8 cellular contexts compared by ENCODE assay signal in the genomic region with DNA sequence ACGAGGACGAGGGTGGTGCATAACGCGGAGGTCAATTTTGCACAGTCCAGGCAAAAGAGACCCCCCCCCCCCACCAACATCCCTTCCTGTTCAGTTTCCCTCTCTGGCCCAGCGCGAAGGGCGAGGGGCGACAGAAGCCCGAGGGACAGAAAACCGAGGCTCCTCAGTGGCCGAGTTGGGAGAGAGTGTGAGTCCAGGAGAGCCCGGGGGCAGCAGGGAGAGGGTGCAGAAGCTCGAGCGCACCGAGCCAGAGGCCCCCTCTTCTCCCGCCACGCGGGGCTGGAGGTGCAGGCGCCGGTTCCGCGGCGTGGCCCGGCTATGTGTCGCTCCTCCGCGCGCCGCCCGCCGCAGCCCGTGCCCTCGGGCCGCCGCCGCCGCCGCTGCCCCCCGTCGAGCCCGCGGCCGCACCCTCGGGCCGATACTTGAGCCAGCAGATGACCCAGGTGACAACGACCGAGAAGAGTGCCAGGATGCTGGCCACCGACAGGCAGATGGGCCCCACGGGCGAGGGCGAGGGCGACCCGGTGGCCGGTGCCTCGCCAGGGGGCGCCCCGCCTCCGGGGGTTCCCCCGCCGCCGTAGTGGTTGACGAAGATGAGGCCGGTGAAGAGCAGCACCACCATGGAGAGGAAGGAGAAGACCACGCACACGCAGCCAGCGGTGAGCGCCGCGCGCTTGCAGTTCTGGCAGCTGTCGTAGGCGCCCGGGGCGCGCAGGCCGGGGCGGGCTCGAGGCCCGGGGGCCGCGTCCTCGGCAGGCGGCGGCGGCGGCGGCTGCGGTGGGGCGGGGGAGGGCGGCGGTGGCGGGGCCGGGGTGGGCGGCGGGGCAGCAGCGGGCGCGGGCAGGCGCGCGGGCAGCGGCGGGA. TPM values are rescaled to one million over a fixed set of nuclear protein-coding genes. Genes with fewer than 3 reads are reported as not detected.
A peak's percentile ranks its signal among the peaks of the same experiment; 100 is the strongest.
DNase-seq lines count a peak whose midpoint lies in the region; ATAC-seq and TF ChIP-seq lines count a peak whose summit lies in the region.

No MANE protein-coding gene starts in this region.

- DNase-seq in DMS153 (lab: John Stamatoyannopoulos, UW) (peak; percentile 11), cardiac fibroblast (ENCODE audit: low read depth in 2 of 2) (peak in 1 of 2 donors; percentile 36), right lobe of liver (peak in 1 of 3 donors; percentile 50), thoracic aorta (ENCODE audit: low spot score) (no peak)
- DNase-seq in stimulated activated naive CD4-positive, alpha-beta T cell treated with Interleukin-2 at 50 U/mL for 16 hours (lab: John Stamatoyannopoulos, UW) = no peak

- TF ChIP-seq CTCF in OCI-LY1 (IDR thresholded peaks at IDR 0.05; ENCODE audit: low read length) (peak; percentile 41), cardiac fibroblast (IDR thresholded peaks at IDR 0.05; ENCODE audit: low read depth, low read length) (peak; percentile 5), right lobe of liver (IDR thresholded peaks at IDR 0.05) (peak in 3 of 4 donors; percentile 7 to 26 (median 10)), thoracic aorta (IDR thresholded peaks at IDR 0.05) (no peak)

- H3K27ac ChIP-seq in OCI-LY1 (ENCODE audit: low read depth, low read length, poor library complexity, severe bottlenecking) = no peak overlapping the region
- no peak overlapping the region for H3K27ac ChIP-seq in right lobe of liver
- H3K27ac ChIP-seq in thoracic aorta = no peak overlapping the region

- no peaks in the 10 kb centered on the region for H3K79me2 ChIP-seq in OCI-LY1 (ENCODE audit: insufficient read depth, low read length)

- H3K36me3 ChIP-seq in OCI-LY1 (ENCODE audit: insufficient read depth, low read length) (no peaks in the 10 kb centered on the region), right lobe of liver (no peaks in the 10 kb centered on the region), thoracic aorta (no peaks in the 10 kb centered on the region)

- H3K9me2 ChIP-seq in OCI-LY1 (ENCODE audit: low read depth, low read length) = no peaks in the 10 kb centered on the region

- H3K27me3 ChIP-seq in OCI-LY1 (ENCODE audit: insufficient read depth, low read length) (no peaks in the 10 kb centered on the region), right lobe of liver (peaks cover 7 to 27% of the 10 kb centered on the region in 2 donors), thoracic aorta (replicated peaks; ENCODE audit: insufficient read depth) (peaks cover 26% of the 10 kb centered on the region)

- ATAC-seq in GM19395 (IDR thresholded peaks at IDR 0.05; ENCODE audit: unreplicated experiment) (peak; percentile 38), HG03378 (IDR thresholded peaks at IDR 0.05; ENCODE audit: unreplicated experiment) (peak; percentile 30), right lobe of liver (peak in 2 of 4 donors; percentile 11 to 40), thoracic aorta (ENCODE audit: insufficient number of reproducible peaks, low FRiP score, low read depth) (no peak)

- H3K4me1 ChIP-seq in OCI-LY1 (ENCODE audit: insufficient read depth, low read length, severe bottlenecking) (peaks cover 10% of the 10 kb centered on the region), right lobe of liver (peaks cover 0 to 20% (median 0%) of the 10 kb centered on the region in 4 donors), thoracic aorta (ENCODE audit: control insufficient read depth in 1 of 2, low read depth in 2 of 2) (peaks cover 9 to 15% of the 10 kb centered on the region in 2 donors)

- WGBS in right lobe of liver (ENCODE audit: insufficient coverage, low coverage, low lambda C conversion rate, missing lambda C conversion rate) = 0% methylated on average over 14 of the region's 103 CpGs

- intact Hi-C loops in right lobe of liver (cut with DNase I) = no loop called here

- H3K4me2 ChIP-seq in OCI-LY1 (ENCODE audit: low read length) = peak overlapping the region; percentile 78

- H4K20me1 ChIP-seq in OCI-LY1 (ENCODE audit: insufficient read depth, low read length) = no peaks in the 10 kb centered on the region

- H3K9ac ChIP-seq in OCI-LY1 (ENCODE audit: low read length) = peak overlapping the region; percentile 16; the same call in 1 of the 2 replicates

- no peak for TF ChIP-seq POLR2A in right lobe of liver (IDR thresholded peaks at IDR 0.05)

- H3K9me3 ChIP-seq in OCI-LY1 (ENCODE audit: low read length) (no peaks in the 10 kb centered on the region), right lobe of liver (no peaks in the 10 kb centered on the region), thoracic aorta (no peaks in the 10 kb centered on the region)

- no peaks in the 10 kb centered on the region; the same call in 1 of the 2 replicates for H3F3A ChIP-seq in OCI-LY1 (ENCODE audit: insufficient read depth, low read length)

- H3K4me3 ChIP-seq in OCI-LY1 (ENCODE audit: low read depth, low read length, poor library complexity, severe bottlenecking) = peak overlapping the region; percentile 59
- peak overlapping the region; percentile 39 to 43 for H3K4me3 ChIP-seq in cardiac fibroblast (replicated peaks in 1 of 2; ENCODE audit: low read depth in 2 of 2, low read length in 2 of 2)
- H3K4me3 ChIP-seq in right lobe of liver = peak overlapping the region in 2 of 3 donors; percentile 41 to 53
- peak overlapping the region; percentile 68 for H3K4me3 ChIP-seq in thoracic aorta

- H2AFZ ChIP-seq in OCI-LY1 (ENCODE audit: low read length) = no peak overlapping the region

RNA-seq across cellular contexts. Expression of a gene that starts 20.1 kb away (rescaled TPM):
- not detected for total RNA-seq in right lobe of liver
- not detected for total RNA-seq in thoracic aorta
